ENCODE assay signal across 8 cellular contexts in the genomic region with DNA sequence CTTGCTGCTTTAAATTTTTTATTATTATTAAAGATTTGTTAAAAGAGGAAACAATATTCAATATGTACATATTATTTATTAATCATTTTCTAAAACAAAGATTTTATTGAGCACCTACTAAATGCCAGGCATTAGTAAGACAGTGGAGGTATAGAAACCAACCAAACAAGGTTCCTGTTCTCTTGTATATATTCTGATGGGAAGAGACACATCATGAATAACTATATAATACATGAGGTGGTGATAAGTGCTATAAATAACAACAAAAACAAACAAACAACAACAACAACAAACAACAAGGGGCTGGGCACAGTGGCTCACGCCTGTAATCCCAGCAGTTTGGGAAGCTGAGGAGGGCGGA. TPM values are rescaled to one million over a fixed set of nuclear protein-coding genes. Genes with fewer than 3 reads are reported as not detected.
DNase-seq lines count a peak whose midpoint lies in the region; ATAC-seq, FAIRE-seq and TF ChIP-seq lines count a peak whose summit lies in the region.

No MANE protein-coding gene starts in this region.

- CTCF ChIA-PET in Caco-2 (lab: Charles Lee) = interaction anchor here (0.9 to 1.3 kb wide), 2 partner anchors 35 to 137 kb away, joined by 3 to 5 read pairs; no protein-coding TSS in a partner anchor
- CTCF ChIA-PET in PC-9 (lab: Charles Lee) = interaction anchor here (0.6 to 0.7 kb wide), 2 partner anchors 300 to 669 kb away, joined by 3 to 8 read pairs; no protein-coding TSS in a partner anchor

- H3K9me3 Mint-ChIP-seq in Caco-2 (ENCODE audit: unreplicated experiment) (peaks cover 13% of the 10 kb centered on the region), nephron progenitor cell (peaks cover 34% of the 10 kb centered on the region)

- H3K27ac Mint-ChIP-seq in Caco-2 (ENCODE audit: unreplicated experiment) (no peak overlapping the region), nephron progenitor cell (no peak overlapping the region)

- intact Hi-C loops in Caco-2 (cut with micrococcal nuclease; ENCODE audit: unreplicated experiment) = loop anchor here (10.0 kb wide), 1 partner anchor 453 kb away; the partner anchor contains the start of gene KIF20B
- intact Hi-C loops in PC-9 (cut with micrococcal nuclease; ENCODE audit: unreplicated experiment) = no loop called here
- intact Hi-C loops in gastrocnemius medialis (cut with DNase I; ENCODE audit: low total_unique reads) = loop anchor here (5.0 kb wide), 1 partner anchor 450 kb away; the partner anchor contains the start of gene KIF20B

- no peaks in the 10 kb centered on the region for H3K36me3 Mint-ChIP-seq in Caco-2 (ENCODE audit: insufficient read depth, unreplicated experiment)
- H3K36me3 Mint-ChIP-seq in nephron progenitor cell (ENCODE audit: low read depth) = peaks cover 8% of the 10 kb centered on the region

- H3K79me2 ChIP-seq in PC-9 (ENCODE audit: low read depth) = peaks cover 19% of the 10 kb centered on the region

- ATAC-seq in gastrocnemius medialis (no peak), GM21526 (IDR thresholded peaks at IDR 0.05; ENCODE audit: low FRiP score, unreplicated experiment) (no peak)

- H3K4me3 ChIP-seq in Caco-2 (ENCODE audit: low read depth, low read length) (no peak overlapping the region; the same call in 1 of the 2 replicates), PC-9 (no peak overlapping the region; the same call in 1 of the 2 replicates), fibroblast of the aortic adventitia (ENCODE audit: low read depth, low read length) (peak overlapping the region; percentile 25), gastrocnemius medialis (peak overlapping the region; percentile 78 to 93 (median 84))

- H3K4me1 ChIP-seq in Caco-2 = no peaks in the 10 kb centered on the region; the same call in 1 of the 2 replicates
- peaks cover 10% of the 10 kb centered on the region; the same call in 1 of the 2 replicates for H3K4me1 ChIP-seq in PC-9 (replicated peaks; ENCODE audit: insufficient read depth)
- H3K4me1 ChIP-seq in gastrocnemius medialis = peaks cover 0 to 9% of the 10 kb centered on the region in 2 donors

- H3F3A ChIP-seq in PC-9 (ENCODE audit: insufficient read depth, low read depth) = no peaks in the 10 kb centered on the region

- no peak for TF ChIP-seq POLR2A in gastrocnemius medialis (IDR thresholded peaks at IDR 0.05)

- H3K27ac ChIP-seq in PC-9 (no peak overlapping the region), gastrocnemius medialis (peak overlapping the region; percentile 42 to 79 (median 77))

- H3K4me1 Mint-ChIP-seq in Caco-2 (ENCODE audit: low read depth, unreplicated experiment) (peaks cover 6% of the 10 kb centered on the region), nephron progenitor cell (peaks cover 7% of the 10 kb centered on the region)

- H3K36me3 ChIP-seq in Caco-2 (ENCODE audit: control insufficient read depth, insufficient read depth, low read length) = no peaks in the 10 kb centered on the region; the same call in 1 of the 2 replicates
- no peaks in the 10 kb centered on the region for H3K36me3 ChIP-seq in PC-9 (ENCODE audit: low read depth)
- H3K36me3 ChIP-seq in gastrocnemius medialis = no peaks in the 10 kb centered on the region

- no peaks in the 10 kb centered on the region for H3K27me3 ChIP-seq in Caco-2 (replicated peaks; ENCODE audit: control insufficient read depth, insufficient read depth, low read length)
- no peaks in the 10 kb centered on the region for H3K27me3 ChIP-seq in PC-9 (ENCODE audit: insufficient read depth, low read depth)
- H3K27me3 ChIP-seq in gastrocnemius medialis = no peaks in the 10 kb centered on the region

- H3K27me3 Mint-ChIP-seq in Caco-2 (ENCODE audit: insufficient read depth, unreplicated experiment) = no peaks in the 10 kb centered on the region
- peaks cover 17% of the 10 kb centered on the region for H3K27me3 Mint-ChIP-seq in nephron progenitor cell (ENCODE audit: low read depth, poor library complexity)

- H4K20me1 ChIP-seq in PC-9 (ENCODE audit: insufficient read depth) = no peaks in the 10 kb centered on the region

- peaks cover 10% of the 10 kb centered on the region; the same call in 1 of the 2 replicates for H3K9me3 ChIP-seq in Caco-2
- H3K9me3 ChIP-seq in PC-9 (ENCODE audit: insufficient read depth, low read depth) = no peaks in the 10 kb centered on the region
- H3K9me3 ChIP-seq in gastrocnemius medialis = no peaks in the 10 kb centered on the region

- H3K4me3 Mint-ChIP-seq in Caco-2 (ENCODE audit: unreplicated experiment) = peak overlapping the region; percentile 91
- no peak overlapping the region for H3K4me3 Mint-ChIP-seq in nephron progenitor cell

- no peak for TF ChIP-seq CTCF in Caco-2 (IDR thresholded peaks at IDR 0.05; ENCODE audit: insufficient read depth in 1 of 2, low read depth in 1 of 2, low read length in 1 of 2, severe bottlenecking in 1 of 2, unreplicated experiment in 1 of 2)
- TF ChIP-seq CTCF in PC-9 (conservative IDR thresholded peaks at IDR 0.05) = no peak
- no peak for TF ChIP-seq CTCF in fibroblast of the aortic adventitia (IDR thresholded peaks at IDR 0.05; ENCODE audit: insufficient read depth, low read length)
- no peak for TF ChIP-seq CTCF in gastrocnemius medialis (IDR thresholded peaks at IDR 0.05 in 4 of 5, conservative IDR thresholded peaks at IDR 0.05 in 1 of 5)
- TF ChIP-seq CTCF in nephron progenitor cell (IDR thresholded peaks at IDR 0.05) = no peak
- TF ChIP-seq CTCF in GM13977 (IDR thresholded peaks at IDR 0.05; ENCODE audit: extremely low read depth, insufficient read depth, missing control alignments) = no peak

- BruUV-seq in Caco-2 (replicated peaks; lab: Mats Ljungman, UMichigan) (no TSS peak), PC-9 (replicated peaks; lab: Mats Ljungman, UMichigan) (no TSS peak)

- H2AFZ ChIP-seq in PC-9 = no peak overlapping the region

- no peak for DNase-seq in Caco-2
- no peak for DNase-seq in PC-9
- DNase-seq in fibroblast of the aortic adventitia (ENCODE audit: low read depth) = no peak
- DNase-seq in gastrocnemius medialis = no peak
- no peak for DNase-seq in HTR-8/SVneo (ENCODE audit: insufficient read length, low spot score)
- DNase-seq in nephron progenitor cell = no peak
- no peak for DNase-seq in GM13977 (ENCODE audit: low spot score)

- no peaks in the 10 kb centered on the region for H3K9me2 ChIP-seq in PC-9 (ENCODE audit: insufficient read depth)

- in situ Hi-C loops in gastrocnemius medialis (cut with MboI; ENCODE audit: low sequenced_read_pairs in 4 of 4) = loop anchor here in 1 of 4 donors (10.0 kb wide), 1 partner anchor 303 kb away; no protein-coding TSS in a partner anchor
- in situ Hi-C loops in GM13977 (cut with MboI; ENCODE audit: low pct_unique_long_range_greater_than_20kb, low sequenced_read_pairs, unreplicated experiment) = loop anchor here (10.0 kb wide), 1 partner anchor 133 kb away; no protein-coding TSS in a partner anchor

- peak overlapping the region; percentile 92 for H3K4me2 ChIP-seq in PC-9

- FAIRE-seq in HTR-8/SVneo (lab: Jason Lieb, UNC) = no peak

- POLR2A ChIA-PET in Caco-2 (lab: Charles Lee) (interaction anchor here (0.9 to 1.8 kb wide), 3 partner anchors 10 to 100 kb away, joined by 3 to 5 read pairs (median 3); no protein-coding TSS in a partner anchor), PC-9 (lab: Charles Lee; ENCODE audit: unreplicated experiment) (interaction anchor here (0.7 kb wide), 1 partner anchor 180 kb away, joined by 8 read pairs; no protein-coding TSS in a partner anchor)

RNA-seq across cellular contexts. Expression of gene LIPA, which starts 0.6 kb away (rescaled TPM):
- total RNA-seq in Caco-2 (2022) (18.8 and 20.4 TPM in 2 replicates), PC-9 (2021) (32.4 and 45.2 TPM in 2 replicates), fibroblast of the aortic adventitia (ENCODE audit: low replicate concordance) (30.6 and 55.2 TPM in 2 replicates), gastrocnemius medialis (10 to 100 TPM in 2 of 4 donors, 1 to 10 TPM in 2; 7.7 to 11.4 (median 9.3) TPM)

RNA-seq across cellular contexts. Expression of gene CH25H, which starts 45.1 kb away (rescaled TPM):
- total RNA-seq in Caco-2 (2022) = not detected in 2 replicates
- total RNA-seq in PC-9 (2021) = not detected in 2 replicates
- total RNA-seq in fibroblast of the aortic adventitia (ENCODE audit: low replicate concordance) = 2.2 TPM in 1 of 2 replicates, not detected in the other
- 1 to 10 TPM in 1 of 4 donors, under 1 TPM in 1, not detected in 2; 0.85 to 1.1 TPM for total RNA-seq in gastrocnemius medialis

RNA-seq across cellular contexts. Expression of gene IFIT2, which starts 49.6 kb away (rescaled TPM):
- total RNA-seq in Caco-2 (2022) (0.43 and 0.56 TPM in 2 replicates), PC-9 (2021) (3.6 and 4.4 TPM in 2 replicates), fibroblast of the aortic adventitia (ENCODE audit: low replicate concordance) (7.6 and 30.7 TPM in 2 replicates), gastrocnemius medialis (1 to 10 TPM in 1 of 4 donors, under 1 TPM in 3; 0.41 to 2.1 (median 0.78) TPM)

Comparison
In these comparisons a context has a peak if more than half of its experiments do, and no peak if none do; other contexts are left out.
1. H3K4me3 ChIP-seq: peak in fibroblast of the aortic adventitia (single experiment) and gastrocnemius medialis (4 of 4); none in Caco-2 (single experiment) and PC-9 (single experiment).